7 cellular contexts compared by ENCODE assay signal in the genomic region with DNA sequence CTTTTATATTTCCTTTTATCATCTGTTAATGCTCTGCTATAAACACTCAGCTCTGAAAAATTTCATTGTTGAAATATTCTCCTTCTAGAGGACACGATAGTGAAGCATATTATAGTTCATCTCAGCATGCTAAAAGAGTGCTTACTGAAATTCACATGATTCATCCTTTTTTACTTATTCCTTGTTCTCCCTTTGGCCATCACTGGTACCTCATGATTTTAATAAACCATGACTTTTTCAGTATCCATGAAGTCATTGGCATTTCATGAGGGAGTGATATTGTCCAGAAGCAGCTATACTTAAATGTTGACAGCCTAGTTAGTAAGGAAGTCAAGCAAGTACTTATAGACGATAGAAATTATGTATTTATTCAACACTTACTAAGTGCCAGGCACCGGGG.
"Had no signal": no experiment of that assay in that cellular context is flagged by ENCODE, and none has a peak within 500 bp of the region (broad histone marks: within the 10 kb centered on the region; RNA-seq: fewer than 3 reads in every experiment).

No MANE protein-coding gene starts in this region.

- H3K9me3 ChIP-seq: HAP-1 had no signal

- H3K4me1 ChIP-seq: HAP-1 had no signal

- H3K36me3 ChIP-seq: HAP-1 had no signal

- H3K4me3 ChIP-seq: HAP-1, K562 had no signal

- ATAC-seq: HCT116, K562 had no signal

- DNase-seq: GOT3, H7, HFFc6, IMR-90 had no signal
